9 cellular contexts compared by ENCODE assay signal in the genomic region with DNA sequence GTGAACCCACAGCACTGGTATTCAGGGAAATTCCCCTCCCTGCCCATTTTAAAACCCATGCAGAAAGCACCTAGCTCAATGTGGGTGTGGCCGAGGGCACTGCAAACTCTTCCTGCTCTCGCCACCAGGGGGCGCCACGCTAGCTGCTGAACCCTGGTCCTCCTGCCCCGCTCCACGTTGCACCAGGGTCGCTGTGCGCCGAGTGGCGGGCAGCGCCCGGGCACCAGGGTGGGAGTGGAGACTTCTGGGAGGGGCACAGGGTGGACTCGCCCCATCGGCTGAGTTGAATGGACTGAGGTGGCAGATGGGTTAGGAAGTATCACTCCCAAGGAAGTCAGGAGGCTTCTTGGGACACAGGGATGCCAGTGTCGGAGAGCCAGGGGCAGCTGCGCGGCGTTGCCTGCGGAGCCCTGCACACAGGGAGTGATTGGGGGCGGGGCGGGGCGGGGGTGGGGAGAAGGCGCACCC. TPM values are rescaled to one million over a fixed set of nuclear protein-coding genes. Genes with fewer than 3 reads are reported as not detected.
A peak's percentile ranks its signal among the peaks of the same experiment; 100 is the strongest.
DNase-seq lines count a peak whose midpoint lies in the region; ATAC-seq and TF ChIP-seq lines count a peak whose summit lies in the region.
"Had no signal": no experiment of that assay in that cellular context is flagged by ENCODE, and none has a peak within 500 bp of the region (broad histone marks: within the 10 kb centered on the region; RNA-seq: fewer than 3 reads in every experiment).

No MANE protein-coding gene starts in this region.

- no peaks in the 10 kb centered on the region for H3K79me2 ChIP-seq in osteoblast (ENCODE audit: insufficient read depth, low read length)

- H3K4me3 ChIP-seq in AG04449 (ENCODE audit: low read depth, low read length), result no peak overlapping the region
- no peak overlapping the region for H3K4me3 ChIP-seq in epithelial cell of esophagus (ENCODE audit: low read length)
- H3K4me3 ChIP-seq in osteoblast (ENCODE audit: insufficient read depth, low read length), result no peak overlapping the region
- H3K4me3 ChIP-seq in upper lobe of right lung, result no peak overlapping the region
- H3K4me3 ChIP-seq: ovary had no signal

- no peaks in the 10 kb centered on the region for H3K9me3 ChIP-seq in osteoblast (ENCODE audit: low read depth, low read length)
- no peaks in the 10 kb centered on the region for H3K9me3 ChIP-seq in upper lobe of right lung
- H3K9me3 ChIP-seq: ovary had no signal

- no peak overlapping the region for H2AFZ ChIP-seq in osteoblast (ENCODE audit: low read length)

- peak; percentile 41 for ATAC-seq in GM18520 (IDR thresholded peaks at IDR 0.05; ENCODE audit: unreplicated experiment)
- ATAC-seq in HG03196 (IDR thresholded peaks at IDR 0.05; ENCODE audit: unreplicated experiment), result peak; percentile 64
- ATAC-seq in upper lobe of right lung, result peak; percentile 70

- H4K20me1 ChIP-seq in osteoblast (ENCODE audit: insufficient read depth, low read length), result no peaks in the 10 kb centered on the region

- DNase-seq in AG04449 (ENCODE audit: low read depth, low spot score), result no peak
- DNase-seq in NCI-H526 (lab: John Stamatoyannopoulos, UW), result peak; percentile 28 to 72
- peak; percentile 27 to 60 for DNase-seq in activated CD8-positive, alpha-beta memory T cell treated with anti-CD3 and anti-CD28 coated beads for 1 hour (ENCODE audit: extremely low read depth in 1 of 2, low read depth in 1 of 2)
- DNase-seq in epithelial cell of esophagus (ENCODE audit: low read depth), result peak; percentile 60
- DNase-seq in osteoblast (ENCODE audit: insufficient read length, low spot score, missing footprints), result peak; percentile 92
- peak; percentile 79 for DNase-seq in upper lobe of right lung

- H3K36me3 ChIP-seq in osteoblast (ENCODE audit: insufficient read depth, low read length) (no peaks in the 10 kb centered on the region), upper lobe of right lung (no peaks in the 10 kb centered on the region)
- H3K36me3 ChIP-seq: ovary had no signal

- POLR2A ChIA-PET in AG04449 (lab: Yijun Ruan, JAX), result no interaction called here

- intact Hi-C loops in upper lobe of right lung (cut with DNase I), result no loop called here

- H3K27ac ChIP-seq in osteoblast (ENCODE audit: low read depth, low read length), result no peak overlapping the region
- no peak overlapping the region for H3K27ac ChIP-seq in upper lobe of right lung
- H3K27ac ChIP-seq: ovary had no signal

- H3K27me3 ChIP-seq in osteoblast (ENCODE audit: insufficient read depth, low read length) (no peaks in the 10 kb centered on the region), upper lobe of right lung (no peaks in the 10 kb centered on the region)
- H3K27me3 ChIP-seq: ovary had no signal

- CTCF ChIA-PET in AG04449 (lab: Yijun Ruan, JAX), result interaction anchor here (0.6 to 3.7 kb wide), 22 partner anchors 8 to 554 kb away, joined by 3 to 45 read pairs (median 5); no protein-coding TSS in a partner anchor

- H3K4me1 ChIP-seq in osteoblast (ENCODE audit: insufficient read depth, low read length), result no peaks in the 10 kb centered on the region
- H3K4me1 ChIP-seq in upper lobe of right lung, result no peaks in the 10 kb centered on the region

- no peak overlapping the region for H3K4me2 ChIP-seq in osteoblast (ENCODE audit: insufficient read depth, low read length)

- peak; percentile 89 for TF ChIP-seq CTCF in AG04449 (IDR thresholded peaks at IDR 0.05; ENCODE audit: insufficient read depth, low read length, missing control alignments)
- TF ChIP-seq CTCF in epithelial cell of esophagus (IDR thresholded peaks at IDR 0.05; ENCODE audit: insufficient read depth, low read depth, low read length, missing control alignments), result peak; percentile 88
- peak; percentile 78 for TF ChIP-seq CTCF in osteoblast (IDR thresholded peaks at IDR 0.05; ENCODE audit: extremely low read depth, low read depth, low read length)
- TF ChIP-seq CTCF in upper lobe of right lung (IDR thresholded peaks at IDR 0.05), result peak; percentile 76

RNA-seq across cellular contexts. Expression of a gene that starts 48.1 kb away (rescaled TPM):
- 0.36 and 0.88 TPM in 2 replicates for total RNA-seq in osteoblast
- 2.4 TPM for total RNA-seq in upper lobe of right lung
